Comparison of ENCODE assay signal across 8 cellular contexts in genomic region chr4:171812377-171813194, GRCh38. TPM values are rescaled to one million over a fixed set of nuclear protein-coding genes. Genes with fewer than 3 reads are reported as not detected.
DNase-seq lines count a peak whose midpoint lies in the region; ATAC-seq and TF ChIP-seq lines count a peak whose summit lies in the region.

No MANE protein-coding gene starts in this region.

- no peaks in the 10 kb centered on the region for H3K9me3 ChIP-seq in SK-N-SH
- no peaks in the 10 kb centered on the region for H3K9me3 ChIP-seq in tibial nerve

- intact Hi-C loops in Right ventricle myocardium inferior (cut with DNase I), result no loop called here
- intact Hi-C loops in left ventricle myocardium superior (cut with micrococcal nuclease), result no loop called here

- ATAC-seq in Right ventricle myocardium inferior, result no peak
- no peak for ATAC-seq in left ventricle myocardium superior
- no peak for ATAC-seq in GM21737 (IDR thresholded peaks at IDR 0.05; ENCODE audit: unreplicated experiment)

- TF ChIP-seq CTCF in SK-N-SH (IDR thresholded peaks at IDR 0.05) (no peak), tibial nerve (IDR thresholded peaks at IDR 0.05) (no peak)

- peak; percentile 58 for DNase-seq in Right ventricle myocardium inferior (ENCODE audit: missing footprints)
- no peak for DNase-seq in left ventricle myocardium superior
- DNase-seq in SK-N-SH, result peak; percentile 29
- peak; percentile 18 for DNase-seq in iPS-NIHi11 (ENCODE audit: low spot score)
- no peak for DNase-seq in tibial nerve (ENCODE audit: low spot score in 2 of 2)
- DNase-seq in NOMO-1 treated with DMSO at 0.1 percent for 48 hours (lab: John Stamatoyannopoulos, UW; ENCODE audit: unreplicated experiment), result no peak
- DNase-seq in stimulated activated naive CD4-positive, alpha-beta T cell (lab: John Stamatoyannopoulos, UW), result no peak

- H3K4me2 ChIP-seq in SK-N-SH, result peak overlapping the region; percentile 89

- TF ChIP-seq EP300 in SK-N-SH (IDR thresholded peaks at IDR 0.05; ENCODE audit: borderline replicate concordance in 1 of 2, low read depth in 1 of 2, low read length in 1 of 2), result no peak
- no peak for TF ChIP-seq EP300 in tibial nerve (IDR thresholded peaks at IDR 0.05)

- H3K36me3 ChIP-seq in SK-N-SH (replicated peaks in 1 of 2; ENCODE audit: control insufficient read depth in 1 of 2, insufficient read depth in 2 of 2, low read length in 1 of 2) (no peaks in the 10 kb centered on the region), tibial nerve (no peaks in the 10 kb centered on the region)

- POLR2A ChIA-PET in SK-N-SH (lab: Yijun Ruan, JAX), result no interaction called here

- no peak for TF ChIP-seq POLR2A in tibial nerve (IDR thresholded peaks at IDR 0.05)

- peak overlapping the region; percentile 46 to 56 for H3K4me3 ChIP-seq in SK-N-SH (ENCODE audit: low read depth in 2 of 2, low read length in 1 of 2)
- H3K4me3 ChIP-seq in tibial nerve, result peak overlapping the region; percentile 12 to 52 (median 26)

- H3K4me1 ChIP-seq in SK-N-SH (ENCODE audit: control insufficient read depth in 1 of 2, insufficient read depth in 2 of 2, low read depth in 1 of 2, low read length in 1 of 2), result peaks cover 0 to 10% of the 10 kb centered on the region in 2 experiments; a peak in 1 of 4 replicates
- peaks cover 0 to 23% (median 0%) of the 10 kb centered on the region in 4 donors for H3K4me1 ChIP-seq in tibial nerve

- no peaks in the 10 kb centered on the region for H4K20me1 ChIP-seq in SK-N-SH (ENCODE audit: insufficient read depth)

- H3K9ac ChIP-seq in SK-N-SH, result no peak overlapping the region

- H3K27ac ChIP-seq in SK-N-SH (ENCODE audit: low read depth in 2 of 2, low read length in 1 of 2), result no peak overlapping the region
- H3K27ac ChIP-seq in tibial nerve, result no peak overlapping the region

- no peaks in the 10 kb centered on the region for H3K9me2 ChIP-seq in SK-N-SH

- peak overlapping the region; percentile 63; the same call in 1 of the 2 replicates for H2AFZ ChIP-seq in SK-N-SH (ENCODE audit: low read depth)

- CTCF ChIA-PET in SK-N-SH (lab: Yijun Ruan, JAX), result interaction anchor here (0.8 kb wide), 1 partner anchor 9 kb away, joined by 3 read pairs; no protein-coding TSS in a partner anchor

- 9% methylated on average over 33 of the region's 54 CpGs for WGBS in SK-N-SH (ENCODE audit: low lambda C conversion rate)
- WGBS in tibial nerve, 2 donors, result 2 to 3% methylated on average over 49 to 54 of the region's 54 CpGs

- H3K27me3 ChIP-seq in SK-N-SH (ENCODE audit: insufficient read depth) (peaks cover 23% of the 10 kb centered on the region), tibial nerve (peaks cover 0 to 36% of the 10 kb centered on the region in 2 donors)

- no peaks in the 10 kb centered on the region for H3F3A ChIP-seq in SK-N-SH (replicated peaks; ENCODE audit: insufficient read depth)

- no peaks in the 10 kb centered on the region for H3K79me2 ChIP-seq in SK-N-SH (ENCODE audit: insufficient read depth)

- no peak for TF ChIP-seq RAD21 in SK-N-SH (IDR thresholded peaks at IDR 0.05; ENCODE audit: low read length)

TF ChIP-seq in SK-N-SH, 30 proteins besides CTCF, POLR2A, EP300 and RAD21:
- TF ChIP-seq GABPA (IDR thresholded peaks at IDR 0.05; ENCODE audit: low read depth) (no peak), YY1 (IDR thresholded peaks at IDR 0.05; ENCODE audit: low read depth) (no peak), EZH2phosphoT487 (IDR thresholded peaks at IDR 0.05; ENCODE audit: borderline replicate concordance, low read depth) (no peak), USF2 (IDR thresholded peaks at IDR 0.05; ENCODE audit: borderline replicate concordance, low read depth, low read length) (no peak), ELF1 (IDR thresholded peaks at IDR 0.05) (no peak)
- TF ChIP-seq, protein P1, sequence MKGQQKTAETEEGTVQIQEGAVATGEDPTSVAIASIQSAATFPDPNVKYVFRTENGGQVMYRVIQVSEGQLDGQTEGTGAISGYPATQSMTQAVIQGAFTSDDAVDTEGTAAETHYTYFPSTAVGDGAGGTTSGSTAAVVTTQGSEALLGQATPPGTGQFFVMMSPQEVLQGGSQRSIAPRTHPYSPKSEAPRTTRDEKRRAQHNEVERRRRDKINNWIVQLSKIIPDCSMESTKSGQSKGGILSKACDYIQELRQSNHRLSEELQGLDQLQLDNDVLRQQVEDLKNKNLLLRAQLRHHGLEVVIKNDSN (IDR thresholded peaks at IDR 0.05; ENCODE audit: borderline replicate concordance, low read depth), result no peak

RNA-seq across cellular contexts. Expression of gene GALNTL6, which starts 0.6 kb away (rescaled TPM):
- total RNA-seq in Right ventricle myocardium inferior (not detected), left ventricle myocardium superior (not detected), tibial nerve (not detected)
- polyA plus RNA-seq in SK-N-SH (2012; rRNA removed), result 0.07 TPM in 1 of 2 replicates, not detected in the other
- polyA plus RNA-seq in SK-N-SH (2012; cell fraction: cytosol; rRNA removed), result 0.01 TPM in 1 of 2 replicates, not detected in the other
- not detected in 2 replicates for polyA plus RNA-seq in SK-N-SH (2012; cell fraction: nucleus; rRNA removed)

Comparison
In these comparisons a context has a peak if more than half of its experiments do, and no peak if none do; other contexts are left out.
1. DNase-seq: peak in Right ventricle myocardium inferior (single experiment), SK-N-SH (single experiment) and iPS-NIHi11 (single experiment); none in left ventricle myocardium superior (single experiment), tibial nerve (0 of 2), NOMO-1 treated with DMSO at 0.1 percent for 48 hours (single experiment) and stimulated activated naive CD4-positive, alpha-beta T cell (0 of 6).